18 cellular contexts compared by ENCODE assay signal in genomic region chr1:70044832-70045231, GRCh38.
DNase-seq lines count a peak whose midpoint lies in the region; ATAC-seq and TF ChIP-seq lines count a peak whose summit lies in the region.
"Had no signal": no experiment of that assay in that cellular context is flagged by ENCODE, and none has a peak within 500 bp of the region (broad histone marks: within the 10 kb centered on the region; RNA-seq: fewer than 3 reads in every experiment).

No MANE protein-coding gene starts in this region.

- no peak overlapping the region for H3K27ac Mint-ChIP-seq in naive thymus-derived CD8-positive, alpha-beta T cell
- H3K27ac Mint-ChIP-seq: CD8-positive, alpha-beta memory T cell; stimulated activated naive CD8-positive, alpha-beta T cell treated with anti-CD3 and anti-CD28 coated beads, Interleukin-15, amount 100 ng/mL, for 72 hours; T-helper 1 cell treated with Interleukin-12 subunit alpha and Interleukin-12 subunit beta and Interleukin-4 antibody, amounts not matched to agents 30 μg/mL and 1 μg/mL, for 36 hours had no signal

- TF ChIP-seq CTCF in fibroblast of mammary gland (conservative IDR thresholded peaks at IDR 0.05; ENCODE audit: control insufficient read depth, insufficient read depth, low read depth, low read length): no peak

- H3K4me1 ChIP-seq in SJSA1 (replicated peaks): peaks cover 27% of the 10 kb centered on the region
- H3K4me1 ChIP-seq: prostate gland had no signal

- H3K9me3 Mint-ChIP-seq in naive thymus-derived CD8-positive, alpha-beta T cell: no peaks in the 10 kb centered on the region
- H3K9me3 Mint-ChIP-seq: CD8-positive, alpha-beta memory T cell; stimulated activated naive CD8-positive, alpha-beta T cell treated with anti-CD3 and anti-CD28 coated beads, Interleukin-15, amount 100 ng/mL, for 72 hours; T-helper 1 cell treated with Interleukin-12 subunit alpha and Interleukin-12 subunit beta and Interleukin-4 antibody, amounts not matched to agents 30 μg/mL and 1 μg/mL, for 36 hours had no signal

- in situ Hi-C loops in Caki2 (cut with HindIII; ENCODE audit: low pct_unique_long_range_greater_than_20kb, low sequenced_read_pairs): no loop called here

- no peaks in the 10 kb centered on the region for H3K4me1 Mint-ChIP-seq in naive thymus-derived CD8-positive, alpha-beta T cell
- H3K4me1 Mint-ChIP-seq: CD8-positive, alpha-beta memory T cell; stimulated activated naive CD8-positive, alpha-beta T cell treated with anti-CD3 and anti-CD28 coated beads, Interleukin-15, amount 100 ng/mL, for 72 hours had no signal

- H3K36me3 ChIP-seq in SJSA1: no peaks in the 10 kb centered on the region
- H3K36me3 ChIP-seq: prostate gland had no signal

- H3K27ac ChIP-seq in SJSA1: peak overlapping the region; percentile 75
- H3K27ac ChIP-seq: prostate gland had no signal

- ATAC-seq in HG02981 (IDR thresholded peaks at IDR 0.05; ENCODE audit: unreplicated experiment): no peak
- no peak for ATAC-seq in naive thymus-derived CD8-positive, alpha-beta T cell
- ATAC-seq: stimulated activated naive CD8-positive, alpha-beta T cell treated with anti-CD3 and anti-CD28 coated beads, Interleukin-15, amount 100 ng/mL, for 72 hours had no signal

- DNase-seq in Caki2 (ENCODE audit: low read depth) (peak; percentile 46), SJSA1 (ENCODE audit: low read depth in 1 of 2, low spot score in 2 of 2) (peak in 1 of 2 experiments; percentile 85), fibroblast of mammary gland (ENCODE audit: low read depth) (peak; percentile 77), renal cortical epithelial cell (ENCODE audit: low read depth) (peak; percentile 74), epidermal melanocyte (ENCODE audit: insufficient read length, low spot score) (no peak), inferior parietal cortex (ENCODE audit: extremely low spot score) (no peak)
- no peak for DNase-seq in naive thymus-derived CD8-positive, alpha-beta T cell
- DNase-seq: activated CD4-positive, alpha-beta T cell treated with anti-CD3 and anti-CD28 coated beads for 48 hours; aorta; CD8-positive, alpha-beta memory T cell; effector memory CD4-positive, alpha-beta T cell; NCI-H1417 treated with DMSO at 0.1 percent for 48 hours; NCI-H446 treated with DMSO at 0.1 percent for 48 hours; OCI-M1; stimulated activated naive CD8-positive, alpha-beta T cell treated with anti-CD3 and anti-CD28 coated beads, Interleukin-15, amount 100 ng/mL, for 72 hours had no signal

- H3K36me3 Mint-ChIP-seq in naive thymus-derived CD8-positive, alpha-beta T cell: no peaks in the 10 kb centered on the region
- H3K36me3 Mint-ChIP-seq: CD8-positive, alpha-beta memory T cell had no signal

- no peaks in the 10 kb centered on the region for H3K27me3 ChIP-seq in SJSA1 (replicated peaks)

- no peaks in the 10 kb centered on the region for H3K9me3 ChIP-seq in SJSA1 (replicated peaks)
- H3K9me3 ChIP-seq: prostate gland had no signal

- no peak overlapping the region for H3K4me3 Mint-ChIP-seq in naive thymus-derived CD8-positive, alpha-beta T cell
- H3K4me3 Mint-ChIP-seq: CD8-positive, alpha-beta memory T cell; stimulated activated naive CD8-positive, alpha-beta T cell treated with anti-CD3 and anti-CD28 coated beads, Interleukin-15, amount 100 ng/mL, for 72 hours; T-helper 1 cell treated with Interleukin-12 subunit alpha and Interleukin-12 subunit beta and Interleukin-4 antibody, amounts not matched to agents 30 μg/mL and 1 μg/mL, for 36 hours had no signal

- POLR2A ChIA-PET in naive thymus-derived CD8-positive, alpha-beta T cell (lab: Charles Lee): no interaction called here

- H3K4me3 ChIP-seq in SJSA1: no peak overlapping the region
- no peak overlapping the region for H3K4me3 ChIP-seq in fibroblast of mammary gland (ENCODE audit: control insufficient read depth, low read depth, low read length)
- H3K4me3 ChIP-seq: prostate gland had no signal

- H3K27me3 Mint-ChIP-seq in naive thymus-derived CD8-positive, alpha-beta T cell: peaks cover 0 to 4% (median 0%) of the 10 kb centered on the region in 5 donors
- H3K27me3 Mint-ChIP-seq: CD8-positive, alpha-beta memory T cell; stimulated activated naive CD8-positive, alpha-beta T cell treated with anti-CD3 and anti-CD28 coated beads, Interleukin-15, amount 100 ng/mL, for 72 hours had no signal

Comparison
In these comparisons a context has a peak if more than half of its experiments do, and no peak if none do; other contexts are left out.
1. DNase-seq: peak in Caki2 (single experiment), fibroblast of mammary gland (single experiment) and renal cortical epithelial cell (single experiment); none in epidermal melanocyte (single experiment), inferior parietal cortex (single experiment) and naive thymus-derived CD8-positive, alpha-beta T cell (0 of 10).